Comparison of ENCODE assay signal across 2 cellular contexts in genomic region chr9:6696178-6696577, GRCh38.
TF ChIP-seq lines count a peak whose summit lies in the region.

No MANE protein-coding gene starts in this region.

TF ChIP-seq in WTC11, 78 proteins besides CTCF, POLR2A, EP300 and RAD21 (continued from another document):
- no peak for TF ChIP-seq ZNF512 (CRISPR knock-in tag; IDR thresholded peaks at IDR 0.05; ENCODE audit: borderline replicate concordance)
- no peak for TF ChIP-seq CBFB (CRISPR knock-in tag; IDR thresholded peaks at IDR 0.05; ENCODE audit: low read depth)
- no peak for TF ChIP-seq MXD4 (CRISPR knock-in tag; IDR thresholded peaks at IDR 0.05; ENCODE audit: borderline replicate concordance)
- no peak for TF ChIP-seq ZNF317 (CRISPR knock-in tag; IDR thresholded peaks at IDR 0.05; ENCODE audit: borderline replicate concordance, low read depth)
- peak; percentile 54; the same call in 1 of the 2 replicates for TF ChIP-seq ZSCAN18 (CRISPR knock-in tag; IDR thresholded peaks at IDR 0.05)

TF ChIP-seq in K562, 482 proteins besides CTCF, POLR2A, EP300 and RAD21 (continued from another document):
- no peak for TF ChIP-seq NR4A1 (CRISPR knock-in tag; IDR thresholded peaks at IDR 0.05)
- 0 out of 2 replicates have a peak, but pooled peaks have one; percentile 37 for TF ChIP-seq NR4A1 (tag; IDR thresholded peaks at IDR 0.05)
- no peak for TF ChIP-seq CLOCK (CRISPR knock-in tag; IDR thresholded peaks at IDR 0.05; ENCODE audit: borderline replicate concordance)
- peak; percentile 72 for TF ChIP-seq ZNF592 (IDR thresholded peaks at IDR 0.05)
- no peak for TF ChIP-seq SIRT6 (IDR thresholded peaks at IDR 0.05; ENCODE audit: low read depth, low read length)
- TF ChIP-seq RERE (CRISPR knock-in tag; IDR thresholded peaks at IDR 0.05; ENCODE audit: borderline replicate concordance), result no peak
